Comparison of ENCODE assay signal across 29 cellular contexts in the genomic region with DNA sequence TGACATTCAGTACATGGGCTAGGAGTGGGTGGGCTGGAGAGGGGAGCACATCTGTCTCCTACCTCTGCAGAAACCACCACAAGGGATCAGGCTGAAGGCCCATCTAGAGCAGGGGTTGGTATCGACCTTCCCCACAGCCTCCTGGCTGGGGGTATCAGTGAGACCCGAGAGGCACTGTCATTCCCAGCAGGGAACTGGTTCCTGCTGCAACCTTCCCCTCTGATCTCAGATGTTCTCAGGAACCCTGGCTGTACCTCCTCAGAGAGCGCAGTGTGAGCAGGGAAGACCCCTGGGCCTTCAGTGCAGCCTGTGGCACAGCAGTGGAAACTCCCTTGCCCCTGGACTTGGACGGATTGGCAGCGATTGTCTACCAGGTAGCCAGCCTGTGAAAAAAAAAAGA. TPM values are rescaled to one million over a fixed set of nuclear protein-coding genes. Genes with fewer than 3 reads are reported as not detected.
"Had no signal": no experiment of that assay in that cellular context is flagged by ENCODE, and none has a peak within 500 bp of the region (broad histone marks: within the 10 kb centered on the region; RNA-seq: fewer than 3 reads in every experiment).

No MANE protein-coding gene starts in this region.

- DNase-seq: activated CD4-positive, alpha-beta memory T cell treated with anti-CD3 and anti-CD28 coated beads for 36 hours; activated CD4-positive, alpha-beta T cell treated with anti-CD3 and anti-CD28 coated beads, Interleukin-2, amount 10 ng/mL, durations not matched to agents 7 days and 5 days; activated CD4-positive, CD25-positive, alpha-beta regulatory T cell; activated CD8-positive, alpha-beta memory T cell treated with anti-CD3 and anti-CD28 coated beads for 24 hours; activated effector memory CD4-positive, alpha-beta T cell treated with anti-CD3 and anti-CD28 coated beads, Interleukin-2, amount 50 U/mL, for 16 hours; activated naive CD4-positive, alpha-beta T cell treated with Interleukin-2 at 50 U/mL for 16 hours; activated naive CD8-positive, alpha-beta T cell treated with anti-CD3 and anti-CD28 coated beads, Interleukin-2, amount 50 U/mL, for 24 hours; activated T-cell treated with anti-CD3 and anti-CD28 coated beads, Interleukin-2, amount 50 U/mL, for 4 hours; amniotic stem cell; Karpas-422; MM.1S; NCI-H1105; NCI-H1436; NCI-H1694 treated with DMSO at 0.1 percent for 48 hours; NCI-H2029 treated with DMSO at 0.1 percent for 48 hours; NCI-H345; NCI-H510A; NCI-H526 treated with DMSO at 0.1 percent for 48 hours; NCI-H82; RPMI8226; SJCRH30; SK-N-SH; T-helper 1 cell had no signal

- H3K27ac ChIP-seq: ascending aorta, SJCRH30 had no signal

- H3K27me3 ChIP-seq: ascending aorta, body of pancreas, SJCRH30 had no signal

- H3K4me1 Mint-ChIP-seq: activated CD4-positive, alpha-beta T cell treated with anti-CD3 and anti-CD28 coated beads, Interleukin-2, amount 10 ng/mL, durations not matched to agents 7 days and 5 days; activated naive CD8-positive, alpha-beta T cell treated with anti-CD3 and anti-CD28 coated beads, Interleukin-2, amount 50 U/mL, for 24 hours had no signal

- H3K9me3 Mint-ChIP-seq: activated CD4-positive, alpha-beta memory T cell treated with anti-CD3 and anti-CD28 coated beads for 36 hours; activated CD4-positive, alpha-beta T cell treated with anti-CD3 and anti-CD28 coated beads, Interleukin-2, amount 10 ng/mL, durations not matched to agents 7 days and 5 days; activated naive CD4-positive, alpha-beta T cell treated with anti-CD3 and anti-CD28 coated beads, Interleukin-2, amount 50 U/mL, for 72 hours; activated naive CD8-positive, alpha-beta T cell treated with anti-CD3 and anti-CD28 coated beads, Interleukin-2, amount 50 U/mL, for 24 hours; activated T-cell treated with anti-CD3 and anti-CD28 coated beads, Interleukin-2, amount 50 U/mL, for 4 hours had no signal

- H3K36me3 Mint-ChIP-seq: activated CD4-positive, alpha-beta memory T cell treated with anti-CD3 and anti-CD28 coated beads for 36 hours; activated naive CD4-positive, alpha-beta T cell treated with anti-CD3 and anti-CD28 coated beads, Interleukin-2, amount 50 U/mL, for 72 hours had no signal

- H3K9ac ChIP-seq: SK-N-SH had no signal

- H3K9me3 ChIP-seq: ascending aorta, body of pancreas, SJCRH30, SK-N-SH had no signal

- H3K36me3 ChIP-seq: ascending aorta had no signal

- H3K4me2 ChIP-seq: SK-N-SH had no signal

- H3K27ac Mint-ChIP-seq: activated CD4-positive, alpha-beta memory T cell treated with anti-CD3 and anti-CD28 coated beads for 36 hours; activated CD4-positive, alpha-beta T cell treated with anti-CD3 and anti-CD28 coated beads, Interleukin-2, amount 10 ng/mL, durations not matched to agents 7 days and 5 days; activated naive CD4-positive, alpha-beta T cell treated with anti-CD3 and anti-CD28 coated beads, Interleukin-2, amount 50 U/mL, for 72 hours; activated naive CD8-positive, alpha-beta T cell treated with anti-CD3 and anti-CD28 coated beads, Interleukin-2, amount 50 U/mL, for 24 hours had no signal

- H3K4me3 ChIP-seq: ascending aorta, body of pancreas, SJCRH30 had no signal

- H3K4me3 Mint-ChIP-seq: activated CD4-positive, alpha-beta memory T cell treated with anti-CD3 and anti-CD28 coated beads for 36 hours; activated CD4-positive, alpha-beta T cell treated with anti-CD3 and anti-CD28 coated beads, Interleukin-2, amount 10 ng/mL, durations not matched to agents 7 days and 5 days; activated naive CD8-positive, alpha-beta T cell treated with anti-CD3 and anti-CD28 coated beads, Interleukin-2, amount 50 U/mL, for 24 hours; activated T-cell treated with anti-CD3 and anti-CD28 coated beads, Interleukin-2, amount 50 U/mL, for 4 hours had no signal

- ATAC-seq: activated naive CD4-positive, alpha-beta T cell treated with anti-CD3 and anti-CD28 coated beads, Interleukin-2, amount 50 U/mL, for 72 hours; activated naive CD8-positive, alpha-beta T cell treated with anti-CD3 and anti-CD28 coated beads, Interleukin-2, amount 50 U/mL, for 24 hours; activated T-cell treated with anti-CD3 and anti-CD28 coated beads, Interleukin-2, amount 50 U/mL, for 4 hours; body of pancreas; Panc1 had no signal

- H3K4me1 ChIP-seq: ascending aorta had no signal

RNA-seq across cellular contexts. Expression of a gene that starts 7.8 kb away (rescaled TPM):
- total RNA-seq: activated CD4-positive, alpha-beta memory T cell treated with anti-CD3 and anti-CD28 coated beads for 36 hours; activated CD4-positive, alpha-beta T cell treated with anti-CD3 and anti-CD28 coated beads, Interleukin-2, amount 10 ng/mL, durations not matched to agents 7 days and 5 days; activated naive CD4-positive, alpha-beta T cell treated with anti-CD3 and anti-CD28 coated beads, Interleukin-2, amount 50 U/mL, for 72 hours; activated T-cell treated with anti-CD3 and anti-CD28 coated beads, Interleukin-2, amount 50 U/mL, for 4 hours; ascending aorta; body of pancreas; OCI-LY7; T-helper 2 cell treated with Interferon-gamma antibody and Interleukin-4, amounts not matched to agents 100 ng/mL and 5 ng/mL, for 36 hours had no signal
